8 cellular contexts compared by ENCODE assay signal in the genomic region with DNA sequence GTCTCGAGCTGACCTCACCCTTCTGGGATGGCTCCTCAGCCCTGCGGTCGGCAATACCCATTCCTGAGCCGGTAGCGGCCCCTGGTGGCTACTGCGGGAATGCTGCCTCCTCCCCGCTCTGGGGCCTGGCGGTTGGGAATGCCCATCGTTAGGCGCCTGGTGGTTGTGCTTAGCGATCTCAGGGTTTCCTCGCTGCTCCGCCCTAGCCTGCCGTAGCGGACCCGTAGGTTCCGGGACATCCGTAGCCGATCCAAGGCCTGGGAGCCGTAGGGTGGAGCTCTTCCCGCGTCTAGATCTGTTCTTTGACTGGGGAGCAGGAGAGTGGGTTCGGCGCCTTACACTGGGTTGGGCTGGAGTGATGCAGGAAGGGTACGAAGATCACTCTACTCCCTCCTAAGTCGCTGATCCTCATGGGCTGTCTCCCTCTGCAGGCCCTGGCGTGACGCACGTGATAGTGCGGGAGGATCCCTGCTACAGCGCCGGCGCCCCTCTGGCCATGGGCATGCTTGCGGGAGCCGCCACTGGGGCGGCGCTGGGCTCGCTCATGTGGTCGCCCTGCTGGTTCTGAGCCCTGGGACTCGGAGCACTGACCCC. TPM values are rescaled to one million over a fixed set of nuclear protein-coding genes. Genes with fewer than 3 reads are reported as not detected.
DNase-seq lines count a peak whose midpoint lies in the region; ATAC-seq and TF ChIP-seq lines count a peak whose summit lies in the region.

No MANE protein-coding gene starts in this region.

- peak overlapping the region; percentile 28 for H3K4me3 ChIP-seq in kidney epithelial cell (ENCODE audit: low read depth, low read length)

- peak; percentile 99 for TF ChIP-seq CTCF in kidney epithelial cell (IDR thresholded peaks at IDR 0.05; ENCODE audit: insufficient read depth, low read length, poor library complexity, severe bottlenecking)

- ATAC-seq in HG02852 (IDR thresholded peaks at IDR 0.05; ENCODE audit: unreplicated experiment) (peak; percentile 75), GM18519 (IDR thresholded peaks at IDR 0.05; ENCODE audit: low FRiP score, unreplicated experiment) (no peak)

- H3K27me3 ChIP-seq in kidney epithelial cell (ENCODE audit: control insufficient read depth, insufficient read depth, low read length), result peaks cover 4% of the 10 kb centered on the region

- H3K36me3 ChIP-seq in kidney epithelial cell (ENCODE audit: control insufficient read depth, insufficient read depth, low read length), result no peaks in the 10 kb centered on the region

- DNase-seq in GDM1 (lab: John Stamatoyannopoulos, UW) (peak; percentile 57), NCI-H345 (lab: John Stamatoyannopoulos, UW) (peak; percentile 71), cerebellum (ENCODE audit: low spot score) (peak; percentile 96), kidney epithelial cell (ENCODE audit: low read depth) (peak; percentile 28)
- peak; percentile 85 to 88 for DNase-seq in activated CD4-positive, alpha-beta T cell treated with anti-CD3 and anti-CD28 coated beads for 24 hours (ENCODE audit: low read depth in 2 of 2)
- peak; percentile 91 for DNase-seq in stimulated activated CD4-positive, alpha-beta T cell treated with anti-CD3 and anti-CD28 coated beads, Interleukin-15, amount 100 ng/mL, for 24 hours

RNA-seq across cellular contexts. Expression of a gene that starts 14.8 kb away (rescaled TPM):
- total RNA-seq in cerebellum (7.4 TPM), kidney epithelial cell (3.5 and 7.1 TPM in 2 replicates)

Comparison
In these comparisons a context has a peak if more than half of its experiments do, and no peak if none do; other contexts are left out.
1. DNase-seq: peak in every context shown above with its lines; median percentile 96 in cerebellum; 91 in stimulated activated CD4-positive, alpha-beta T cell treated with anti-CD3 and anti-CD28 coated beads, Interleukin-15, amount 100 ng/mL, for 24 hours; 86 in activated CD4-positive, alpha-beta T cell treated with anti-CD3 and anti-CD28 coated beads for 24 hours; 71 in NCI-H345; 57 in GDM1; 28 in kidney epithelial cell.